In genomic region chr2:221969087-221969829, GRCh38 we compare ENCODE assay signal across 8 cellular contexts.
DNase-seq lines count a peak whose midpoint lies in the region; ATAC-seq and TF ChIP-seq lines count a peak whose summit lies in the region.

No MANE protein-coding gene starts in this region.

- H3K27me3 ChIP-seq in Loucy (ENCODE audit: insufficient read depth, low read length, poor library complexity, severe bottlenecking): no peaks in the 10 kb centered on the region
- H3K27me3 ChIP-seq in heart right ventricle: peaks cover 0 to 34% (median 6%) of the 10 kb centered on the region in 7 donors
- H3K27me3 ChIP-seq in smooth muscle cell (ENCODE audit: low read depth): peaks cover 28% of the 10 kb centered on the region

- H3K9ac ChIP-seq in Loucy (ENCODE audit: low read depth, low read length, poor library complexity, severe bottlenecking): no peak overlapping the region
- H3K9ac ChIP-seq in smooth muscle cell (ENCODE audit: low read depth): no peak overlapping the region

- peak; percentile 72 for TF ChIP-seq CTCF in Loucy (conservative IDR thresholded peaks at IDR 0.05; ENCODE audit: low read length)
- TF ChIP-seq CTCF in heart right ventricle (IDR thresholded peaks at IDR 0.05): peak; percentile 11 to 78 (median 65)
- TF ChIP-seq CTCF in smooth muscle cell (IDR thresholded peaks at IDR 0.05; ENCODE audit: borderline replicate concordance, insufficient read depth, poor library complexity, severe bottlenecking): peak; percentile 77

- no peaks in the 10 kb centered on the region for H4K20me1 ChIP-seq in Loucy (ENCODE audit: insufficient read depth, low read length, poor library complexity, severe bottlenecking)
- H4K20me1 ChIP-seq in smooth muscle cell (ENCODE audit: low read depth): no peaks in the 10 kb centered on the region

- no peaks in the 10 kb centered on the region for H3K9me3 ChIP-seq in Loucy (ENCODE audit: insufficient read depth, low read depth, low read length)
- no peaks in the 10 kb centered on the region for H3K9me3 ChIP-seq in heart right ventricle
- no peaks in the 10 kb centered on the region for H3K9me3 ChIP-seq in smooth muscle cell (replicated peaks; ENCODE audit: low read depth)

- no peak overlapping the region for H3K4me2 ChIP-seq in Loucy (ENCODE audit: low read depth, low read length, poor library complexity, severe bottlenecking)
- no peak overlapping the region for H3K4me2 ChIP-seq in smooth muscle cell

- peak overlapping the region; percentile 70; the same call in 1 of the 2 replicates for H2AFZ ChIP-seq in Loucy (ENCODE audit: low read length)
- H2AFZ ChIP-seq in smooth muscle cell (ENCODE audit: low read depth): no peak overlapping the region

- WGBS in heart right ventricle, 2 donors: 38 to 42% methylated on average over 7 of the region's 7 CpGs
- 57% methylated on average over 7 of the region's 7 CpGs for WGBS in smooth muscle cell (ENCODE audit: low lambda C conversion rate)

- H3K36me3 ChIP-seq in Loucy (ENCODE audit: insufficient read depth, low read length): no peaks in the 10 kb centered on the region
- H3K36me3 ChIP-seq in heart right ventricle: no peaks in the 10 kb centered on the region
- no peaks in the 10 kb centered on the region for H3K36me3 ChIP-seq in smooth muscle cell (ENCODE audit: low read depth)

- H3K4me3 Mint-ChIP-seq in activated T-cell treated with anti-CD3 and anti-CD28 coated beads, Interleukin-2, amount 50 U/mL, for 24 hours: no peak overlapping the region

- ATAC-seq in GM19468 (IDR thresholded peaks at IDR 0.05; ENCODE audit: extremely low read depth, unreplicated experiment) (peak; percentile 36), heart right ventricle (peak in 3 of 8 donors; percentile 53 to 60 (median 56))

- H3K4me1 Mint-ChIP-seq in activated T-cell treated with anti-CD3 and anti-CD28 coated beads, Interleukin-2, amount 50 U/mL, for 24 hours (ENCODE audit: low read depth): no peaks in the 10 kb centered on the region

- peaks cover 3% of the 10 kb centered on the region for H3K27me3 Mint-ChIP-seq in activated T-cell treated with anti-CD3 and anti-CD28 coated beads, Interleukin-2, amount 50 U/mL, for 24 hours

- no peaks in the 10 kb centered on the region for H3K4me1 ChIP-seq in Loucy (ENCODE audit: insufficient read depth, low read length, poor library complexity, severe bottlenecking)
- no peaks in the 10 kb centered on the region for H3K4me1 ChIP-seq in heart right ventricle
- no peaks in the 10 kb centered on the region for H3K4me1 ChIP-seq in smooth muscle cell (ENCODE audit: low read depth)

- no peaks in the 10 kb centered on the region for H3K9me2 ChIP-seq in Loucy (replicated peaks; ENCODE audit: low read depth, low read length)

- H3K27ac ChIP-seq in heart right ventricle: no peak overlapping the region
- no peak overlapping the region for H3K27ac ChIP-seq in smooth muscle cell (ENCODE audit: low read depth)

- H3K4me3 ChIP-seq in Loucy (ENCODE audit: low read length, poor library complexity, severe bottlenecking) (no peak overlapping the region), heart right ventricle (no peak overlapping the region), smooth muscle cell (no peak overlapping the region)

- no peaks in the 10 kb centered on the region for H3K36me3 Mint-ChIP-seq in activated T-cell treated with anti-CD3 and anti-CD28 coated beads, Interleukin-2, amount 50 U/mL, for 24 hours (ENCODE audit: low read depth)

- H3F3A ChIP-seq in Loucy (ENCODE audit: low read depth) (no peaks in the 10 kb centered on the region), smooth muscle cell (ENCODE audit: low read depth) (no peaks in the 10 kb centered on the region)

- intact Hi-C loops in heart right ventricle (cut with DNase I): loop anchor here in 3 of 10 donors (5.0 to 10.0 kb wide), 4 partner anchors 384 to 1284 kb away; no protein-coding TSS in a partner anchor

- H3K79me2 ChIP-seq in Loucy (ENCODE audit: insufficient read depth, low read length) (no peaks in the 10 kb centered on the region), smooth muscle cell (ENCODE audit: low read depth) (no peaks in the 10 kb centered on the region)

- DNase-seq in DMS53 (lab: John Stamatoyannopoulos, UW): peak; percentile 72
- DNase-seq in SW480 (ENCODE audit: low spot score): peak; percentile 13
- DNase-seq in heart right ventricle: no peak
- DNase-seq in smooth muscle cell (lab: John Stamatoyannopoulos, UW; ENCODE audit: unreplicated experiment): no peak
- no peak for DNase-seq in activated T-cell treated with anti-CD3 and anti-CD28 coated beads, Interleukin-2, amount 50 U/mL, for 24 hours
- DNase-seq in stimulated activated CD4-positive, alpha-beta T cell treated with anti-CD3 and anti-CD28 coated beads, Interleukin-1b, Interleukin-23, amount 100 ng/mL, for 48 hours: no peak

- no peaks in the 10 kb centered on the region for H3K9me3 Mint-ChIP-seq in activated T-cell treated with anti-CD3 and anti-CD28 coated beads, Interleukin-2, amount 50 U/mL, for 24 hours

- H3K27ac Mint-ChIP-seq in activated T-cell treated with anti-CD3 and anti-CD28 coated beads, Interleukin-2, amount 50 U/mL, for 24 hours: no peak overlapping the region

Comparison
In these comparisons a context has a peak if more than half of its experiments do, and no peak if none do; other contexts are left out.
1. DNase-seq: peak in DMS53 (single experiment) and SW480 (single experiment); none in heart right ventricle (0 of 2), smooth muscle cell (single experiment), activated T-cell treated with anti-CD3 and anti-CD28 coated beads, Interleukin-2, amount 50 U/mL, for 24 hours (single experiment) and stimulated activated CD4-positive, alpha-beta T cell treated with anti-CD3 and anti-CD28 coated beads, Interleukin-1b, Interleukin-23, amount 100 ng/mL, for 48 hours (single experiment).
2. Peak in every context shown above with its lines, with median percentiles within 50 percentile points of each other: CTCF ChIP-seq.